In the genomic region with DNA sequence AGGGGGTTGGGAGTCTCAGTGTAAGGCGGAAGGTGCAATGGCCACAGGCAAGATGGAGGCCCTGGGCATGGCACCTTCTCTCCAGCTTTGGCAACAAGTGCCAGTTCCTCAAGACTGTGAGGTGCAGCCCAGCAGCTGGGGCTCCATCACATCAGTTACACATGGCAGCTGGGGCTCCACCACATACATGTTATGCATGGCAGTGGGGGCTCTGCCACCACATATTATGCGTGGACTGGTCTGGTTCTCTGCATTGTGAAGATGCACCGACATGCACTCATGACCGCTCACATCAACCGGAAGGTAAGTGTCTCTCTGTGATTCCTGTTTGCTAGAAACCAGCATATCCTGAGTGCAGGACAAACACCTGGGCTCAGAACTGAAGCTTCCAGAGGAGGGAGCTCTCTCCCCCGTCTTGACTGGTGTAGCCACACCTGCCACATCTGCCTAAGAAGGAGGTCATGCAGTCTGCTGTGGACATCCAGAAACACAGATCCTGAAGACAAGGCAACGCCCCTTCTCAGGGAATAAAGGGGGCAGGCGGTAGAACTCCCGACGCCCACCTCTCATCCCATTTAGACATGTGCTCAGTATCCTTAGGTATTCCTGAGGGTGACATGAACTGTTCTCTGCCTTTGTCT, we compare ENCODE assay signal across 8 cellular contexts.
DNase-seq lines count a peak whose midpoint lies in the region; ATAC-seq, FAIRE-seq and TF ChIP-seq lines count a peak whose summit lies in the region.

No MANE protein-coding gene starts in this region.

- H3K4me3 ChIP-seq in MM.1S (ENCODE audit: low read length) (no peak overlapping the region), K562 (no peak overlapping the region), mesodermal cell (ENCODE audit: extremely low read depth, insufficient read depth, low read length, poor library complexity, severe bottlenecking) (no peak overlapping the region), dorsolateral prefrontal cortex (peak overlapping the region in 2 of 59 donors; percentile 10 to 39)

- H2AFZ ChIP-seq in MM.1S (ENCODE audit: low read length) (peak overlapping the region; percentile 32), K562 (ENCODE audit: low read depth, low read length) (no peak overlapping the region)

- no peaks in the 10 kb centered on the region for H3K9me2 ChIP-seq in MM.1S (replicated peaks; ENCODE audit: insufficient read depth, low read length)

- H3K9me1 ChIP-seq in K562 (ENCODE audit: control insufficient read depth, insufficient read depth, low read length) = no peaks in the 10 kb centered on the region

- POLR2A ChIA-PET in K562 (lab: Yijun Ruan, JAX) = no interaction called here

- in situ Hi-C loops in K562 (cut with MboI) = loop anchor here (5.0 to 10.0 kb wide), 2 partner anchors 170 to 503 kb away; no protein-coding TSS in a partner anchor

- FAIRE-seq in K562 (lab: Jason Lieb, UNC) = no peak

- H3K27ac ChIP-seq in MM.1S (ENCODE audit: low read length) (no peak overlapping the region), K562 (ENCODE audit: extremely low read depth, low read depth, low read length) (no peak overlapping the region), mesodermal cell (ENCODE audit: low read depth, low read length, severe bottlenecking) (peak overlapping the region; percentile 67), dorsolateral prefrontal cortex (peak overlapping the region in 8 of 59 donors; percentile 2 to 58 (median 31))

- no peak for TF ChIP-seq POLR2A in K562 (conservative IDR thresholded peaks at IDR 0.05)

- CTCF ChIA-PET in K562 (lab: Yijun Ruan, JAX; ENCODE audit: low intra/inter-chr PET ratio) = interaction anchor here (0.7 to 1.7 kb wide), 4 partner anchors 166 to 505 kb away, joined by 3 to 19 read pairs (median 6); no protein-coding TSS in a partner anchor

- TF ChIP-seq EP300 in K562 (IDR thresholded peaks at IDR 0.05; ENCODE audit: low read length) = no peak

- DNase-seq in DMS153 (lab: John Stamatoyannopoulos, UW) = peak; percentile 51
- DNase-seq in MM.1S = peak; percentile 81
- DNase-seq in K562 (ENCODE audit: extremely low read depth in 1 of 4, low spot score in 3 of 4) = peak; percentile 30 to 43 (median 40)
- DNase-seq in dorsolateral prefrontal cortex = no peak
- DNase-seq in superior temporal gyrus (ENCODE audit: extremely low spot score) = no peak

- no peak; a peak in 1 of 4 replicates for TF ChIP-seq RAD21 in K562 (CRISPR knock-in tag; conservative IDR thresholded peaks at IDR 0.05 in 1 of 2, IDR thresholded peaks at IDR 0.05 in 1 of 2)

- ATAC-seq in K562 (peak; percentile 74), GM18907 (IDR thresholded peaks at IDR 0.05; ENCODE audit: unreplicated experiment) (no peak), HG03439 (IDR thresholded peaks at IDR 0.05; ENCODE audit: unreplicated experiment) (no peak)

- H3F3A ChIP-seq in MM.1S (ENCODE audit: insufficient read depth, low read length) = no peaks in the 10 kb centered on the region

- intact Hi-C loops in K562 (cut with micrococcal nuclease) = loop anchor here (1.0 to 10.0 kb wide), 4 partner anchors 167 to 505 kb away; no protein-coding TSS in a partner anchor
- intact Hi-C loops in dorsolateral prefrontal cortex (cut with DNase I) = loop anchor here (2.0 to 10.0 kb wide), 4 partner anchors 83 to 505 kb away; no protein-coding TSS in a partner anchor

- H3K36me3 ChIP-seq in MM.1S (replicated peaks; ENCODE audit: insufficient read depth, low read length) (no peaks in the 10 kb centered on the region), K562 (ENCODE audit: control insufficient read depth, insufficient read depth, low read length) (no peaks in the 10 kb centered on the region), mesodermal cell (ENCODE audit: control insufficient read depth, insufficient read depth, low read length) (no peaks in the 10 kb centered on the region)

- BruUV-seq in K562 (replicated peaks; lab: Mats Ljungman, UMichigan) = no TSS peak

- no peak overlapping the region for H3K9ac ChIP-seq in MM.1S (ENCODE audit: low read length)
- no peak overlapping the region for H3K9ac ChIP-seq in K562 (ENCODE audit: insufficient read depth in 1 of 2, low read depth in 2 of 2, low read length in 2 of 2)

- TF ChIP-seq CTCF in MM.1S (IDR thresholded peaks at IDR 0.05; ENCODE audit: low read length) (peak; percentile 40), K562 (IDR thresholded peaks at IDR 0.05 in 2 of 3, conservative IDR thresholded peaks at IDR 0.05 in 1 of 3; ENCODE audit: insufficient read depth in 2 of 3, low read depth in 1 of 3, low read length in 3 of 3) (peak in 1 of 3 experiments; percentile 40; a peak in 3 of 6 replicates), dorsolateral prefrontal cortex (IDR thresholded peaks at IDR 0.05 in 54 of 56, conservative IDR thresholded peaks at IDR 0.05 in 2 of 56; ENCODE audit: low read depth in 1 of 56, partially characterized antibody in 56 of 56) (no peak)

- peaks cover 48% of the 10 kb centered on the region for H3K27me3 ChIP-seq in MM.1S (replicated peaks; ENCODE audit: insufficient read depth, low read length)
- peaks cover 17 to 55% of the 10 kb centered on the region in 2 experiments for H3K27me3 ChIP-seq in K562 (ENCODE audit: control insufficient read depth in 2 of 2, insufficient read depth in 2 of 2, low read length in 2 of 2)
- H3K27me3 ChIP-seq in dorsolateral prefrontal cortex = peaks cover 0 to 9% (median 0%) of the 10 kb centered on the region in 45 donors

- H3K79me2 ChIP-seq in MM.1S (ENCODE audit: low read length) (no peaks in the 10 kb centered on the region), K562 (ENCODE audit: control insufficient read depth, insufficient read depth, low read length) (no peaks in the 10 kb centered on the region)

- H3K4me1 ChIP-seq in MM.1S (ENCODE audit: low read length) (0 out of 2 replicates have a peak, but pooled peaks cover 11% of the 10 kb centered on the region), K562 (replicated peaks in 1 of 2; ENCODE audit: control insufficient read depth in 2 of 2, insufficient read depth in 2 of 2, low read length in 2 of 2) (no peaks in the 10 kb centered on the region), mesodermal cell (ENCODE audit: control insufficient read depth, insufficient read depth, low read length, poor library complexity, severe bottlenecking) (peaks cover 14% of the 10 kb centered on the region)

- WGBS in K562 (ENCODE audit: insufficient coverage, low coverage, missing lambda C conversion rate) = 2% methylated on average over 10 of the region's 10 CpGs
- WGBS in mesodermal cell (ENCODE audit: insufficient coverage in 2 of 2), 2 experiments = 26 to 59% methylated on average over 8 to 10 of the region's 10 CpGs

- H4K20me1 ChIP-seq in MM.1S (ENCODE audit: insufficient read depth, low read length) = no peaks in the 10 kb centered on the region
- H4K20me1 ChIP-seq in K562 (replicated peaks; ENCODE audit: control insufficient read depth, insufficient read depth, low read length) = peaks cover 7% of the 10 kb centered on the region

- H3K9me3 ChIP-seq in MM.1S (replicated peaks; ENCODE audit: insufficient read depth, low read length) (no peaks in the 10 kb centered on the region), K562 (replicated peaks; ENCODE audit: control insufficient read depth, insufficient read depth, low read depth, low read length) (no peaks in the 10 kb centered on the region), mesodermal cell (ENCODE audit: control insufficient read depth, low read length) (no peaks in the 10 kb centered on the region)

- peak overlapping the region; percentile 21; the same call in 1 of the 2 replicates for H3K4me2 ChIP-seq in MM.1S (ENCODE audit: low read depth, low read length)
- no peak overlapping the region for H3K4me2 ChIP-seq in K562 (ENCODE audit: insufficient read depth, low read length)

TF ChIP-seq in K562, 482 proteins besides CTCF, POLR2A, EP300 and RAD21:
- no peak for TF ChIP-seq SP1 (CRISPR knock-in tag; IDR thresholded peaks at IDR 0.05)
- TF ChIP-seq, protein P1, sequence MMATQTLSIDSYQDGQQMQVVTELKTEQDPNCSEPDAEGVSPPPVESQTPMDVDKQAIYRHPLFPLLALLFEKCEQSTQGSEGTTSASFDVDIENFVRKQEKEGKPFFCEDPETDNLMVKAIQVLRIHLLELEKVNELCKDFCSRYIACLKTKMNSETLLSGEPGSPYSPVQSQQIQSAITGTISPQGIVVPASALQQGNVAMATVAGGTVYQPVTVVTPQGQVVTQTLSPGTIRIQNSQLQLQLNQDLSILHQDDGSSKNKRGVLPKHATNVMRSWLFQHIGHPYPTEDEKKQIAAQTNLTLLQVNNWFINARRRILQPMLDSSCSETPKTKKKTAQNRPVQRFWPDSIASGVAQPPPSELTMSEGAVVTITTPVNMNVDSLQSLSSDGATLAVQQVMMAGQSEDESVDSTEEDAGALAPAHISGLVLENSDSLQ (IDR thresholded peaks at IDR 0.05) = no peak
- 0 out of 2 replicates have a peak, but pooled peaks have one; percentile 35 for TF ChIP-seq HMG20A (CRISPR knock-in tag; conservative IDR thresholded peaks at IDR 0.05)
- TF ChIP-seq NFXL1 (CRISPR knock-in tag; IDR thresholded peaks at IDR 0.05) = no peak
- TF ChIP-seq, protein P2, sequence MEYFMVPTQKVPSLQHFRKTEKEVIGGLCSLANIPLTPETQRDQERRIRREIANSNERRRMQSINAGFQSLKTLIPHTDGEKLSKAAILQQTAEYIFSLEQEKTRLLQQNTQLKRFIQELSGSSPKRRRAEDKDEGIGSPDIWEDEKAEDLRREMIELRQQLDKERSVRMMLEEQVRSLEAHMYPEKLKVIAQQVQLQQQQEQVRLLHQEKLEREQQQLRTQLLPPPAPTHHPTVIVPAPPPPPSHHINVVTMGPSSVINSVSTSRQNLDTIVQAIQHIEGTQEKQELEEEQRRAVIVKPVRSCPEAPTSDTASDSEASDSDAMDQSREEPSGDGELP (CRISPR knock-in tag; IDR thresholded peaks at IDR 0.05; ENCODE audit: borderline replicate concordance) = 0 out of 2 replicates have a peak, but pooled peaks have one; percentile 9
- TF ChIP-seq TAF1 (IDR thresholded peaks at IDR 0.05; ENCODE audit: control insufficient read depth, extremely low read depth, insufficient read depth, low read length, severe bottlenecking) = no peak

Comparison
In these comparisons a context has a peak if more than half of its experiments do, and no peak if none do; other contexts are left out.
1. DNase-seq: peak in DMS153 (single experiment), MM.1S (single experiment) and K562 (4 of 4); none in dorsolateral prefrontal cortex (0 of 10) and superior temporal gyrus (single experiment).